Comparison of ENCODE assay signal across 23 cellular contexts in the genomic region with DNA sequence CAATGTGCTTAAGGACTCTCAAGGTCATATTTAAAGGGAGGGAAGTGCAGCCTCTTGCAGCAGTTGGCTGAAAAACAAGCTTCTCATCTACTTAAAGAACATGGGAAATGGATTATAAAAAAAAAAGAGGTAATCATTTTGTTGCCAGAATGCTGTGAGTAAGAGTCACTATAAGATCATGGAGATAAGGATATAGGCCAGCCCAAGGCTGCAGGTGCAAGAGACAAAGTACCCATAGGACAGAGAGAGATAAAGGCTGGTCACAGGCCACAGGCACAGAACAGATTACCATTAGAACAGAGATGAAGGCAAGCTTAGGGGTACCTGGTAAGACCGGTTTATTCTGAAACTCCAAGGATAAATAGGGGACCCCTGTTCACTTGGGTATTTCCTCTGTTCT.
A peak's percentile ranks its signal among the peaks of the same experiment; 100 is the strongest.
DNase-seq lines count a peak whose midpoint lies in the region; ATAC-seq and TF ChIP-seq lines count a peak whose summit lies in the region.
"Had no signal": no experiment of that assay in that cellular context is flagged by ENCODE, and none has a peak within 500 bp of the region (broad histone marks: within the 10 kb centered on the region; RNA-seq: fewer than 3 reads in every experiment).

No MANE protein-coding gene starts in this region.

- DNase-seq in activated CD4-positive, alpha-beta T cell treated with anti-CD3 and anti-CD28 coated beads, Interleukin-2, amount 10 ng/mL, durations not matched to agents 7 days and 5 days = no peak
- no peak for DNase-seq in activated CD4-positive, alpha-beta T cell treated with anti-CD3 and anti-CD28 coated beads for 48 hours
- DNase-seq in retinal pigment epithelial cell (ENCODE audit: low read depth) (peak; percentile 39), NCI-H446 (lab: John Stamatoyannopoulos, UW) (no peak), foreskin keratinocyte (no peak), natural killer cell (no peak)
- DNase-seq: 8988T; ACHN; AML-193; BE2C; CD4-positive, alpha-beta T cell; CD8-positive, alpha-beta memory T cell; DMS 273 treated with DMSO at 0.1 percent for 48 hours; EL; GDM1; H9 had no signal

- H3K4me3 ChIP-seq in Loucy (ENCODE audit: low read length, poor library complexity, severe bottlenecking) (no peak overlapping the region), retinal pigment epithelial cell (ENCODE audit: low read length) (no peak overlapping the region)
- H3K4me3 ChIP-seq: A549; BLaER1 treated with 17β-estradiol and CSF1 and Interleukin-3, amounts not matched to agents 10 nM and 100 nM; GM12878; GM23338 had no signal

- no peaks in the 10 kb centered on the region for H4K20me1 ChIP-seq in Loucy (ENCODE audit: insufficient read depth, low read length, poor library complexity, severe bottlenecking)
- H4K20me1 ChIP-seq: BLaER1 treated with 17β-estradiol and CSF1 and Interleukin-3, amounts not matched to agents 10 nM and 100 nM had no signal

- no peaks in the 10 kb centered on the region for H3K79me2 ChIP-seq in Loucy (ENCODE audit: insufficient read depth, low read length)

- H3F3A ChIP-seq in Loucy (ENCODE audit: low read depth) = no peaks in the 10 kb centered on the region

- no peak overlapping the region for H3K9ac ChIP-seq in Loucy (ENCODE audit: low read depth, low read length, poor library complexity, severe bottlenecking)
- H3K9ac ChIP-seq: BLaER1 treated with 17β-estradiol and CSF1 and Interleukin-3, amounts not matched to agents 10 nM and 100 nM had no signal

- no peak for ATAC-seq in foreskin keratinocyte
- ATAC-seq in natural killer cell = no peak
- ATAC-seq: A549, GM12878, GM23338, HCT116 had no signal

- intact Hi-C loops in natural killer cell (cut with micrococcal nuclease) = no loop called here

- H3K9me3 ChIP-seq in Loucy (ENCODE audit: insufficient read depth, low read depth, low read length) = no peaks in the 10 kb centered on the region
- H3K9me3 ChIP-seq: A549, BE2C had no signal

- no peaks in the 10 kb centered on the region for H3K9me2 ChIP-seq in Loucy (replicated peaks; ENCODE audit: low read depth, low read length)

- H3K36me3 Mint-ChIP-seq in activated CD4-positive, alpha-beta T cell treated with anti-CD3 and anti-CD28 coated beads, Interleukin-2, amount 10 ng/mL, durations not matched to agents 7 days and 5 days (ENCODE audit: low read depth) = peaks cover 15% of the 10 kb centered on the region
- no peaks in the 10 kb centered on the region for H3K36me3 Mint-ChIP-seq in natural killer cell
- H3K36me3 Mint-ChIP-seq: CD14-positive monocyte had no signal

- CTCF ChIA-PET in activated CD4-positive, alpha-beta T cell treated with anti-CD3 and anti-CD28 coated beads, Interleukin-2, amount 10 ng/mL, durations not matched to agents 7 days and 5 days (lab: Charles Lee) = interaction anchor here (0.5 kb wide), 1 partner anchor 9 kb away, joined by 3 read pairs; no protein-coding TSS in a partner anchor

- H3K9me3 Mint-ChIP-seq in activated CD4-positive, alpha-beta T cell treated with anti-CD3 and anti-CD28 coated beads, Interleukin-2, amount 10 ng/mL, durations not matched to agents 7 days and 5 days = peaks cover 9% of the 10 kb centered on the region
- no peaks in the 10 kb centered on the region for H3K9me3 Mint-ChIP-seq in natural killer cell
- H3K9me3 Mint-ChIP-seq: GM23338, H9 had no signal

- no peaks in the 10 kb centered on the region for H3K27me3 Mint-ChIP-seq in activated CD4-positive, alpha-beta T cell treated with anti-CD3 and anti-CD28 coated beads, Interleukin-2, amount 10 ng/mL, durations not matched to agents 7 days and 5 days
- H3K27me3 Mint-ChIP-seq in natural killer cell (ENCODE audit: low read depth in 2 of 2) = no peaks in the 10 kb centered on the region
- H3K27me3 Mint-ChIP-seq: CD4-positive, alpha-beta T cell; CD8-positive, alpha-beta memory T cell had no signal

- peak overlapping the region; percentile 19 for H3K4me2 ChIP-seq in Loucy (ENCODE audit: low read depth, low read length, poor library complexity, severe bottlenecking)
- H3K4me2 ChIP-seq: A549; BLaER1 treated with 17β-estradiol and CSF1 and Interleukin-3, amounts not matched to agents 10 nM and 100 nM; GM23338 had no signal

- peaks cover 29% of the 10 kb centered on the region for H3K4me1 Mint-ChIP-seq in activated CD4-positive, alpha-beta T cell treated with anti-CD3 and anti-CD28 coated beads, Interleukin-2, amount 10 ng/mL, durations not matched to agents 7 days and 5 days
- H3K4me1 Mint-ChIP-seq in natural killer cell = peaks cover 15 to 16% of the 10 kb centered on the region in 2 donors

- H3K27ac ChIP-seq in foreskin keratinocyte = no peak overlapping the region
- H3K27ac ChIP-seq: A549; BLaER1 treated with 17β-estradiol and CSF1 and Interleukin-3, amounts not matched to agents 10 nM and 100 nM had no signal

- TF ChIP-seq CTCF in Loucy (conservative IDR thresholded peaks at IDR 0.05; ENCODE audit: low read length) (no peak), retinal pigment epithelial cell (conservative IDR thresholded peaks at IDR 0.05; ENCODE audit: low read depth, low read length) (no peak), foreskin keratinocyte (conservative IDR thresholded peaks at IDR 0.05) (no peak), natural killer cell (IDR thresholded peaks at IDR 0.05) (no peak)

- peak overlapping the region; percentile 10 for H3K27ac Mint-ChIP-seq in activated CD4-positive, alpha-beta T cell treated with anti-CD3 and anti-CD28 coated beads, Interleukin-2, amount 10 ng/mL, durations not matched to agents 7 days and 5 days
- no peak overlapping the region for H3K27ac Mint-ChIP-seq in natural killer cell
- H3K27ac Mint-ChIP-seq: CD14-positive monocyte; CD4-positive, alpha-beta T cell; GM23338; H9 had no signal

- peaks cover 34% of the 10 kb centered on the region for H3K4me1 ChIP-seq in Loucy (ENCODE audit: insufficient read depth, low read length, poor library complexity, severe bottlenecking)
- H3K4me1 ChIP-seq in foreskin keratinocyte = peaks cover 12% of the 10 kb centered on the region
- H3K4me1 ChIP-seq: A549, BE2C had no signal

- POLR2A ChIA-PET in activated CD4-positive, alpha-beta T cell treated with anti-CD3 and anti-CD28 coated beads, Interleukin-2, amount 10 ng/mL, durations not matched to agents 7 days and 5 days (lab: Charles Lee) = no interaction called here

- H3K4me3 Mint-ChIP-seq in activated CD4-positive, alpha-beta T cell treated with anti-CD3 and anti-CD28 coated beads, Interleukin-2, amount 10 ng/mL, durations not matched to agents 7 days and 5 days = no peak overlapping the region
- no peak overlapping the region for H3K4me3 Mint-ChIP-seq in natural killer cell
- H3K4me3 Mint-ChIP-seq: CD14-positive monocyte; CD4-positive, alpha-beta T cell; GM23338; H9 had no signal

- H2AFZ ChIP-seq in Loucy (ENCODE audit: low read length) = no peak overlapping the region
- H2AFZ ChIP-seq: GM23338 had no signal

- H3K36me3 ChIP-seq in Loucy (ENCODE audit: insufficient read depth, low read length) = no peaks in the 10 kb centered on the region
- H3K36me3 ChIP-seq: BE2C had no signal

- no peaks in the 10 kb centered on the region for H3K27me3 ChIP-seq in Loucy (ENCODE audit: insufficient read depth, low read length, poor library complexity, severe bottlenecking)
- H3K27me3 ChIP-seq in foreskin keratinocyte = no peaks in the 10 kb centered on the region
- H3K27me3 ChIP-seq: BE2C; BLaER1 treated with 17β-estradiol and CSF1 and Interleukin-3, amounts not matched to agents 10 nM and 100 nM had no signal
